Comparison of ENCODE assay signal across 8 cellular contexts in genomic region chr2:128027278-128027800, GRCh38. TPM values are rescaled to one million over a fixed set of nuclear protein-coding genes. Genes with fewer than 3 reads are reported as not detected.
A peak's percentile ranks its signal among the peaks of the same experiment; 100 is the strongest.
DNase-seq lines count a peak whose midpoint lies in the region; ATAC-seq and TF ChIP-seq lines count a peak whose summit lies in the region.

No MANE protein-coding gene starts in this region.

- no peak overlapping the region for H3K4me3 ChIP-seq in CD4-positive, CD25-positive, alpha-beta regulatory T cell (ENCODE audit: low read depth, low read length)
- H3K4me3 ChIP-seq in HL-60 (replicated peaks; ENCODE audit: insufficient read depth, low read length) (peak overlapping the region; percentile 97), lower lobe of right lung (peak overlapping the region; percentile 97)

- POLR2A ChIA-PET in activated CD8-positive, alpha-beta T cell treated with anti-CD3 and anti-CD28 coated beads for 36 hours (lab: Charles Lee) = interaction anchor here (1.1 to 3.2 kb wide), 3 partner anchors 14 to 169 kb away, joined by 4 to 29 read pairs (median 5); partner anchors contain the start of genes POLR2D and UGGT1

- H3K36me3 ChIP-seq in CD4-positive, CD25-positive, alpha-beta regulatory T cell (ENCODE audit: control insufficient read depth, insufficient read depth, low read length) = no peaks in the 10 kb centered on the region
- no peaks in the 10 kb centered on the region for H3K36me3 ChIP-seq in lower lobe of right lung

- H3K9me3 ChIP-seq in CD4-positive, CD25-positive, alpha-beta regulatory T cell (ENCODE audit: control insufficient read depth in 2 of 2, low read length in 2 of 2) = peaks cover 0 to 3% of the 10 kb centered on the region in 2 experiments
- H3K9me3 ChIP-seq in lower lobe of right lung = no peaks in the 10 kb centered on the region

- intact Hi-C loops in activated CD8-positive, alpha-beta T cell treated with anti-CD3 and anti-CD28 coated beads for 36 hours (cut with micrococcal nuclease) = no loop called here
- intact Hi-C loops in lower lobe of right lung (cut with DNase I) = no loop called here

- no peaks in the 10 kb centered on the region for H3K27me3 Mint-ChIP-seq in CD4-positive, CD25-positive, alpha-beta regulatory T cell
- no peaks in the 10 kb centered on the region for H3K27me3 Mint-ChIP-seq in activated CD8-positive, alpha-beta T cell treated with anti-CD3 and anti-CD28 coated beads for 36 hours

- no peaks in the 10 kb centered on the region for H3K27me3 ChIP-seq in CD4-positive, CD25-positive, alpha-beta regulatory T cell (ENCODE audit: control insufficient read depth, insufficient read depth, low read length)
- H3K27me3 ChIP-seq in HL-60 (ENCODE audit: insufficient read depth, poor library complexity, severe bottlenecking) = no peaks in the 10 kb centered on the region
- no peaks in the 10 kb centered on the region for H3K27me3 ChIP-seq in lower lobe of right lung (ENCODE audit: low read depth)

- H3K27ac Mint-ChIP-seq in CD4-positive, CD25-positive, alpha-beta regulatory T cell = peak overlapping the region in 1 of 3 donors; percentile 93
- H3K27ac Mint-ChIP-seq in activated CD8-positive, alpha-beta T cell treated with anti-CD3 and anti-CD28 coated beads for 36 hours = peak overlapping the region; percentile 76

- CTCF ChIA-PET in activated CD8-positive, alpha-beta T cell treated with anti-CD3 and anti-CD28 coated beads for 36 hours (lab: Charles Lee) = no interaction called here

- no peaks in the 10 kb centered on the region for H3K36me3 Mint-ChIP-seq in CD4-positive, CD25-positive, alpha-beta regulatory T cell
- peaks cover 3% of the 10 kb centered on the region for H3K36me3 Mint-ChIP-seq in activated CD8-positive, alpha-beta T cell treated with anti-CD3 and anti-CD28 coated beads for 36 hours (ENCODE audit: low read depth)

- ATAC-seq in CD4-positive, CD25-positive, alpha-beta regulatory T cell (ENCODE audit: low read depth in 2 of 2) = peak; percentile 86 to 90
- peak; percentile 73 for ATAC-seq in GM19467 (IDR thresholded peaks at IDR 0.05; ENCODE audit: unreplicated experiment)
- ATAC-seq in activated CD8-positive, alpha-beta T cell treated with anti-CD3 and anti-CD28 coated beads for 36 hours = peak; percentile 86
- ATAC-seq in lower lobe of right lung = peak; percentile 96 to 97

- no peak for TF ChIP-seq CTCF in HL-60 (IDR thresholded peaks at IDR 0.05; ENCODE audit: insufficient read depth, low read length)
- no peak for TF ChIP-seq CTCF in activated CD8-positive, alpha-beta T cell treated with anti-CD3 and anti-CD28 coated beads for 36 hours (IDR thresholded peaks at IDR 0.05)
- TF ChIP-seq CTCF in lower lobe of right lung (IDR thresholded peaks at IDR 0.05) = no peak

- peaks cover 6 to 25% (median 17%) of the 10 kb centered on the region in 4 donors for H3K4me1 Mint-ChIP-seq in CD4-positive, CD25-positive, alpha-beta regulatory T cell
- peaks cover 17% of the 10 kb centered on the region for H3K4me1 Mint-ChIP-seq in activated CD8-positive, alpha-beta T cell treated with anti-CD3 and anti-CD28 coated beads for 36 hours (ENCODE audit: low read depth)

- peaks cover 0 to 4% (median 0%) of the 10 kb centered on the region in 7 donors for H3K9me3 Mint-ChIP-seq in CD4-positive, CD25-positive, alpha-beta regulatory T cell
- H3K9me3 Mint-ChIP-seq in activated CD8-positive, alpha-beta T cell treated with anti-CD3 and anti-CD28 coated beads for 36 hours = no peaks in the 10 kb centered on the region

- DNase-seq in CD4-positive, CD25-positive, alpha-beta regulatory T cell = peak; percentile 98 to 100 (median 99)
- peak; percentile 94 to 99 for DNase-seq in HL-60 (ENCODE audit: low read depth in 1 of 2, low spot score in 1 of 2)
- DNase-seq in NCI-H82 treated with DMSO at 0.1 percent for 48 hours (lab: John Stamatoyannopoulos, UW; ENCODE audit: unreplicated experiment) = peak; percentile 97
- DNase-seq in activated CD8-positive, alpha-beta T cell treated with anti-CD3 and anti-CD28 coated beads for 36 hours = peak; percentile 99
- peak; percentile 100 for DNase-seq in ecto neural progenitor cell (ENCODE audit: low spot score)
- DNase-seq in lower lobe of right lung = peak; percentile 99
- DNase-seq in stimulated activated CD4-positive, alpha-beta T cell treated with anti-CD3 and anti-CD28 coated beads, Interleukin-4, amount 100 ng/mL, for 48 hours (ENCODE audit: low read depth in 2 of 2) = peak; percentile 95 to 99

- H3K4me1 ChIP-seq in CD4-positive, CD25-positive, alpha-beta regulatory T cell (ENCODE audit: control insufficient read depth, insufficient read depth, low read length, poor library complexity, severe bottlenecking) = peaks cover 14% of the 10 kb centered on the region
- H3K4me1 ChIP-seq in lower lobe of right lung = peaks cover 15% of the 10 kb centered on the region

- H3K27ac ChIP-seq in CD4-positive, CD25-positive, alpha-beta regulatory T cell (ENCODE audit: insufficient read depth, low read length, poor library complexity, severe bottlenecking) = peak overlapping the region; percentile 92
- H3K27ac ChIP-seq in HL-60 (replicated peaks) = peak overlapping the region; percentile 88
- peak overlapping the region; percentile 94 for H3K27ac ChIP-seq in lower lobe of right lung

- H3K4me3 Mint-ChIP-seq in CD4-positive, CD25-positive, alpha-beta regulatory T cell = peak overlapping the region; percentile 89 to 100 (median 96)
- peak overlapping the region; percentile 91 for H3K4me3 Mint-ChIP-seq in activated CD8-positive, alpha-beta T cell treated with anti-CD3 and anti-CD28 coated beads for 36 hours

RNA-seq across cellular contexts. Expression of gene SAP130, which starts 0.5 kb away (rescaled TPM):
- 38.0 TPM for total RNA-seq in CD4-positive, CD25-positive, alpha-beta regulatory T cell
- polyA plus RNA-seq in CD4-positive, CD25-positive, alpha-beta regulatory T cell = 10 to 100 TPM in 1 of 4 donors, 1 to 10 TPM in 3; 4.8 to 12.4 (median 6.2) TPM
- total RNA-seq in activated CD8-positive, alpha-beta T cell treated with anti-CD3 and anti-CD28 coated beads for 36 hours = 10 to 100 TPM; 24.4 to 31.9 TPM
- 20.1 TPM for total RNA-seq in lower lobe of right lung
